17 cellular contexts compared by ENCODE assay signal in genomic region chr14:103284574-103285467, GRCh38. TPM values are rescaled to one million over a fixed set of nuclear protein-coding genes. Genes with fewer than 3 reads are reported as not detected.
DNase-seq lines count a peak whose midpoint lies in the region; FAIRE-seq and TF ChIP-seq lines count a peak whose summit lies in the region.
"Had no signal": no experiment of that assay in that cellular context is flagged by ENCODE, and none has a peak within 500 bp of the region (broad histone marks: within the 10 kb centered on the region; RNA-seq: fewer than 3 reads in every experiment).

No MANE protein-coding gene starts in this region.

- dilution Hi-C loops in keratinocyte (cut with MboI; ENCODE audit: extremely low pct_ligation_motif_present, low sequenced_read_pairs) = no loop called here

- H3K36me3 ChIP-seq in HUES64 (ENCODE audit: insufficient read depth, low read length) = no peaks in the 10 kb centered on the region
- no peaks in the 10 kb centered on the region for H3K36me3 ChIP-seq in keratinocyte (ENCODE audit: control insufficient read depth in 2 of 2, extremely low read depth in 1 of 2, insufficient read depth in 2 of 2, low read length in 2 of 2)
- H3K36me3 ChIP-seq: neutrophil, upper lobe of right lung had no signal

- H3K4me3 ChIP-seq in HUES64 (ENCODE audit: low read length) = no peak overlapping the region
- H3K4me3 ChIP-seq in keratinocyte (ENCODE audit: control insufficient read depth in 2 of 3, extremely low read depth in 1 of 3, insufficient read depth in 2 of 3, low read depth in 1 of 3, low read length in 3 of 3) = no peak overlapping the region
- H3K4me3 ChIP-seq: upper lobe of right lung had no signal

- POLR2A ChIA-PET in MCF 10A (lab: Yijun Ruan, JAX) = interaction anchor here (0.6 to 1.2 kb wide), 2 partner anchors 164 to 237 kb away, joined by 3 read pairs; no protein-coding TSS in a partner anchor

- H4K20me1 ChIP-seq in keratinocyte (ENCODE audit: control insufficient read depth, extremely low read depth, insufficient read depth, low read length) = no peaks in the 10 kb centered on the region

- in situ Hi-C loops in ACHN (cut with HindIII; ENCODE audit: low pct_ligation_motif_present, low pct_unique_long_range_greater_than_20kb, low sequenced_read_pairs) = no loop called here

- H3K4me2 ChIP-seq in keratinocyte (ENCODE audit: control insufficient read depth, extremely low read depth, insufficient read depth, low read depth, low read length) = peak overlapping the region; percentile 18
- H3K4me2 ChIP-seq: KMS-11 had no signal

- H3K4me3 Mint-ChIP-seq in MCF 10A (ENCODE audit: unreplicated experiment) = no peak overlapping the region
- H3K4me3 Mint-ChIP-seq: activated naive CD8-positive, alpha-beta T cell treated with anti-CD3 and anti-CD28 coated beads, Interleukin-2, amount 10 ng/mL, durations not matched to agents 7 days and 5 days; memory B cell; stimulated activated naive B cell treated with anti-CD40 and anti-IgM and Interleukin-4, amounts not matched to agents 10 μg/mL and 1 μg/mL and 100 μg/mL, for 72 hours; T-helper 17 cell had no signal

- H3K9me1 ChIP-seq in keratinocyte (ENCODE audit: control insufficient read depth, extremely low read depth, insufficient read depth, low read length) = no peaks in the 10 kb centered on the region

- peak; percentile 20 for FAIRE-seq in keratinocyte (lab: Jason Lieb, UNC)

- no peaks in the 10 kb centered on the region for H3K9me3 Mint-ChIP-seq in MCF 10A (ENCODE audit: unreplicated experiment)
- H3K9me3 Mint-ChIP-seq: activated naive CD8-positive, alpha-beta T cell treated with anti-CD3 and anti-CD28 coated beads, Interleukin-2, amount 10 ng/mL, durations not matched to agents 7 days and 5 days; memory B cell; stimulated activated naive B cell treated with anti-CD40 and anti-IgM and Interleukin-4, amounts not matched to agents 10 μg/mL and 1 μg/mL and 100 μg/mL, for 72 hours had no signal

- H2AFZ ChIP-seq in keratinocyte (ENCODE audit: control insufficient read depth, low read length) = no peak overlapping the region

- WGBS in HUES64 = 66% methylated on average over 9 of the region's 9 CpGs

- H3K27ac ChIP-seq in HUES64 (ENCODE audit: low read depth, low read length) (peak overlapping the region; percentile 42; the same call in 1 of the 2 replicates), keratinocyte (ENCODE audit: control insufficient read depth, insufficient read depth, low read length) (no peak overlapping the region)
- H3K27ac ChIP-seq: KMS-11, neutrophil, upper lobe of right lung had no signal

- intact Hi-C loops in MCF 10A (cut with micrococcal nuclease) = no loop called here

- TF ChIP-seq CTCF in MCF 10A (IDR thresholded peaks at IDR 0.05; ENCODE audit: unreplicated experiment) (no peak), keratinocyte (optimal IDR thresholded peaks at IDR 0.05 in 1 of 3, IDR thresholded peaks at IDR 0.05 in 1 of 3, conservative IDR thresholded peaks at IDR 0.05 in 1 of 3; ENCODE audit: extremely low read depth in 1 of 3, insufficient read depth in 2 of 3, low read length in 3 of 3) (no peak)

- H3K27me3 ChIP-seq in HUES64 (ENCODE audit: insufficient read depth, low read length) (peaks cover 11% of the 10 kb centered on the region), keratinocyte (ENCODE audit: control insufficient read depth, extremely low read depth, insufficient read depth, low read length) (peaks cover 26% of the 10 kb centered on the region)

- CTCF ChIA-PET in MCF 10A (lab: Yijun Ruan, JAX) = interaction anchor here (0.7 to 4.1 kb wide), 5 partner anchors 8 to 180 kb away, joined by 3 to 33 read pairs (median 5); no protein-coding TSS in a partner anchor

- no peaks in the 10 kb centered on the region for H3K36me3 Mint-ChIP-seq in MCF 10A (ENCODE audit: insufficient read depth, unreplicated experiment)
- H3K36me3 Mint-ChIP-seq: activated naive CD8-positive, alpha-beta T cell treated with anti-CD3 and anti-CD28 coated beads, Interleukin-2, amount 10 ng/mL, durations not matched to agents 7 days and 5 days; memory B cell; stimulated activated naive B cell treated with anti-CD40 and anti-IgM and Interleukin-4, amounts not matched to agents 10 μg/mL and 1 μg/mL and 100 μg/mL, for 72 hours had no signal

- H3K9me3 ChIP-seq in HUES64 (ENCODE audit: insufficient read depth, low read depth, low read length) (no peaks in the 10 kb centered on the region), keratinocyte (ENCODE audit: control insufficient read depth, low read depth, low read length) (no peaks in the 10 kb centered on the region)
- H3K9me3 ChIP-seq: neutrophil, upper lobe of right lung had no signal

- no peaks in the 10 kb centered on the region for H3K27me3 Mint-ChIP-seq in MCF 10A (ENCODE audit: insufficient read depth, unreplicated experiment)

- H3K4me1 ChIP-seq in HUES64 (ENCODE audit: insufficient read depth, low read length) (peaks cover 20% of the 10 kb centered on the region), keratinocyte (ENCODE audit: control insufficient read depth, extremely low read depth, insufficient read depth, low read length) (peaks cover 2% of the 10 kb centered on the region)

- no TSS peak for BruUV-seq in MCF 10A (replicated peaks; lab: Mats Ljungman, UMichigan)

- H3K9ac ChIP-seq in HUES64 (ENCODE audit: low read depth, low read length) (no peak overlapping the region), keratinocyte (ENCODE audit: control insufficient read depth, extremely low read depth, insufficient read depth, low read length) (no peak overlapping the region)
- H3K9ac ChIP-seq: KMS-11 had no signal

- H3K4me1 Mint-ChIP-seq in MCF 10A (ENCODE audit: insufficient read depth, unreplicated experiment) = peaks cover 14% of the 10 kb centered on the region
- H3K4me1 Mint-ChIP-seq: activated naive CD8-positive, alpha-beta T cell treated with anti-CD3 and anti-CD28 coated beads, Interleukin-2, amount 10 ng/mL, durations not matched to agents 7 days and 5 days; memory B cell had no signal

- H3K27ac Mint-ChIP-seq in MCF 10A (ENCODE audit: low read depth, unreplicated experiment) = peak overlapping the region; percentile 40
- H3K27ac Mint-ChIP-seq: activated naive CD8-positive, alpha-beta T cell treated with anti-CD3 and anti-CD28 coated beads, Interleukin-2, amount 10 ng/mL, durations not matched to agents 7 days and 5 days; memory B cell; stimulated activated naive B cell treated with anti-CD40 and anti-IgM and Interleukin-4, amounts not matched to agents 10 μg/mL and 1 μg/mL and 100 μg/mL, for 72 hours; T-helper 17 cell had no signal

- DNase-seq in AG20443 (ENCODE audit: low spot score) (peak; percentile 53), MCF 10A (ENCODE audit: unreplicated experiment) (peak; percentile 57), keratinocyte (ENCODE audit: low read depth, low spot score) (no peak), NCI-H345 (lab: John Stamatoyannopoulos, UW) (no peak), NCI-H2196 treated with DMSO at 0.1 percent for 48 hours (lab: John Stamatoyannopoulos, UW; ENCODE audit: unreplicated experiment) (no peak), germinal center (ENCODE audit: low spot score) (no peak), ACHN (no peak)
- DNase-seq: activated naive CD8-positive, alpha-beta T cell treated with anti-CD3 and anti-CD28 coated beads, Interleukin-2, amount 10 ng/mL, durations not matched to agents 7 days and 5 days; COR-L47; NCI-H1694; stimulated activated naive B cell treated with anti-CD40 and anti-IgM and Interleukin-4, amounts not matched to agents 10 μg/mL and 1 μg/mL and 100 μg/mL, for 72 hours; T-helper 17 cell; upper lobe of right lung had no signal

- H3K79me2 ChIP-seq in keratinocyte (ENCODE audit: control insufficient read depth, insufficient read depth, low read length) = no peaks in the 10 kb centered on the region

RNA-seq across cellular contexts. Expression of gene EIF5, which starts 49.2 kb away (rescaled TPM):
- polyA plus RNA-seq in HUES64 (2013, experiment 1 of 2) = 269 TPM
- polyA plus RNA-seq in HUES64 (2013, experiment 2 of 2) = 257 TPM
- total RNA-seq in MCF 10A (2022) = 149 and 327 TPM in 2 replicates
- polyA plus RNA-seq in keratinocyte = 139 to 283 TPM (median 221 TPM) in 3 replicates
- polyA plus RNA-seq in keratinocyte (2011; ENCODE audit: low read depth) = 273 TPM
- polyA plus RNA-seq in keratinocyte (2011; cell fraction: cytosol; rRNA removed) = 115 and 191 TPM in 2 replicates
- 159 and 203 TPM in 2 replicates for polyA plus RNA-seq in keratinocyte (2011; cell fraction: nucleus; rRNA removed)
- polyA plus RNA-seq in keratinocyte (2012; ENCODE audit: low replicate concordance) = 132 and 196 TPM in 2 replicates
- 54.1 to 141 TPM (median 61.6 TPM) in 3 replicates for polyA minus RNA-seq in keratinocyte
- 65.4 TPM for polyA minus RNA-seq in keratinocyte (2011; cell fraction: cytosol; rRNA and poly(A)+ RNA removed)
- 58.7 and 107 TPM in 2 replicates for polyA minus RNA-seq in keratinocyte (2011; cell fraction: nucleus; rRNA and poly(A)+ RNA removed)

Comparison
In these comparisons a context has a peak if more than half of its experiments do, and no peak if none do; other contexts are left out.
1. DNase-seq: peak in AG20443 (single experiment) and MCF 10A (single experiment); none in keratinocyte (single experiment), NCI-H345 (single experiment), NCI-H2196 treated with DMSO at 0.1 percent for 48 hours (single experiment), germinal center (single experiment) and ACHN (single experiment).